ENCODE assay signal across 1 cellular context in genomic region chr1:38915352-38915948, GRCh38.
TF ChIP-seq lines count a peak whose summit lies in the region.

No MANE protein-coding gene starts in this region.

TF ChIP-seq in K562, 482 proteins besides CTCF, POLR2A, EP300 and RAD21 (continued from another document and continues in another):
- TF ChIP-seq ZNF592 (IDR thresholded peaks at IDR 0.05) (peak; percentile 41; the same call in 1 of the 2 replicates), RCOR1 (IDR thresholded peaks at IDR 0.05; ENCODE audit: borderline replicate concordance in 1 of 2, low read depth in 2 of 2, low read length in 2 of 2) (peak; percentile 81 to 97; a peak in 3 of 4 replicates), ZNF395 (CRISPR knock-in tag; IDR thresholded peaks at IDR 0.05) (peak; percentile 90; the same call in 1 of the 2 replicates), ZNF23 (CRISPR knock-in tag; IDR thresholded peaks at IDR 0.05) (no peak), ATF7 (IDR thresholded peaks at IDR 0.05) (peak; percentile 52; the same call in 1 of the 2 replicates), HMBOX1 (IDR thresholded peaks at IDR 0.05) (peak; percentile 92), IRF1 (CRISPR knock-in tag; IDR thresholded peaks at IDR 0.05; ENCODE audit: borderline replicate concordance) (0 out of 2 replicates have a peak, but pooled peaks have one; percentile 22), ZNF830 (CRISPR knock-in tag; IDR thresholded peaks at IDR 0.05) (no peak), ZFPM2 (CRISPR knock-in tag; IDR thresholded peaks at IDR 0.05) (no peak), CBFA2T2 (conservative IDR thresholded peaks at IDR 0.05) (peak; percentile 98), SMARCA4 (IDR thresholded peaks at IDR 0.05) (peak; percentile 97), CXXC5 (CRISPR knock-in tag; IDR thresholded peaks at IDR 0.05) (peak; percentile 62), HDAC3 (IDR thresholded peaks at IDR 0.05; ENCODE audit: borderline replicate concordance, partially characterized antibody) (peak; percentile 91), NCOR1 (IDR thresholded peaks at IDR 0.05) (peak; percentile 98), NR0B1 (IDR thresholded peaks at IDR 0.05; ENCODE audit: partially characterized antibody) (no peak), RFX1 (IDR thresholded peaks at IDR 0.05) (peak; percentile 30; the same call in 1 of the 2 replicates), NR2C1 (IDR thresholded peaks at IDR 0.05) (peak; percentile 36; the same call in 1 of the 2 replicates), NR2C1 (tag; IDR thresholded peaks at IDR 0.05) (peak; percentile 53; the same call in 1 of the 2 replicates), ZNF445 (CRISPR knock-in tag; IDR thresholded peaks at IDR 0.05; ENCODE audit: low read depth) (no peak), CHCHD3 (CRISPR knock-in tag; IDR thresholded peaks at IDR 0.05) (no peak), EWSR1 (IDR thresholded peaks at IDR 0.05; ENCODE audit: borderline replicate concordance, low read depth, partially characterized antibody) (no peak), ZNF224 (CRISPR knock-in tag; IDR thresholded peaks at IDR 0.05) (no peak), ZNF124 (CRISPR knock-in tag; IDR thresholded peaks at IDR 0.05) (no peak), ZNF76 (CRISPR knock-in tag; IDR thresholded peaks at IDR 0.05; ENCODE audit: borderline replicate concordance) (no peak), L3MBTL2 (IDR thresholded peaks at IDR 0.05) (0 out of 2 replicates have a peak, but pooled peaks have one; percentile 24), RNF2 (IDR thresholded peaks at IDR 0.05) (0 out of 2 replicates have a peak, but pooled peaks have one; percentile 44), NCOA1 (IDR thresholded peaks at IDR 0.05; ENCODE audit: low read depth) (peak; percentile 80; the same call in 1 of the 2 replicates), PTTG1 (tag; IDR thresholded peaks at IDR 0.05; ENCODE audit: low read depth) (no peak), CHD1 (IDR thresholded peaks at IDR 0.05; ENCODE audit: low read length) (no peak), TEAD4 (IDR thresholded peaks at IDR 0.05; ENCODE audit: low read length) (peak; percentile 99), TEAD4 (CRISPR knock-in tag; IDR thresholded peaks at IDR 0.05; ENCODE audit: borderline replicate concordance) (no peak), ZMIZ1 (IDR thresholded peaks at IDR 0.05; ENCODE audit: low read depth in 2 of 2, low read length in 2 of 2) (peak in 1 of 2 experiments; percentile 94; a peak in 2 of 4 replicates), DEAF1 (CRISPR knock-in tag; IDR thresholded peaks at IDR 0.05) (peak; percentile 9; the same call in 1 of the 2 replicates), XRCC3 (IDR thresholded peaks at IDR 0.05) (no peak), PHF21A (IDR thresholded peaks at IDR 0.05; ENCODE audit: borderline replicate concordance, low read depth) (no peak), SIN3A (IDR thresholded peaks at IDR 0.05; ENCODE audit: borderline replicate concordance in 2 of 2, control insufficient read depth in 1 of 2, low read depth in 2 of 2, low read length in 2 of 2) (peak in 1 of 2 experiments; percentile 83; a peak in 1 of 4 replicates), MAZ (CRISPR knock-in tag; conservative IDR thresholded peaks at IDR 0.05 in 1 of 2, IDR thresholded peaks at IDR 0.05 in 1 of 2) (peak in 1 of 2 experiments; percentile 56; a peak in 2 of 4 replicates), IFI16 (CRISPR knock-in tag; IDR thresholded peaks at IDR 0.05) (no peak), TOE1 (IDR thresholded peaks at IDR 0.05; ENCODE audit: borderline replicate concordance) (peak; percentile 58; the same call in 1 of the 2 replicates), TOE1 (CRISPR knock-in tag; IDR thresholded peaks at IDR 0.05; ENCODE audit: borderline replicate concordance, low read depth) (no peak), NFYB (IDR thresholded peaks at IDR 0.05; ENCODE audit: extremely low read depth, insufficient read length) (no peak), MNT (conservative IDR thresholded peaks at IDR 0.05) (peak; percentile 74 to 90), ARID1B (IDR thresholded peaks at IDR 0.05) (peak; percentile 99), CBFA2T3 (IDR thresholded peaks at IDR 0.05) (peak; percentile 99), ARID3A (IDR thresholded peaks at IDR 0.05; ENCODE audit: borderline replicate concordance, low read depth, low read length) (peak; percentile 80; the same call in 1 of the 2 replicates), SRSF7 (optimal IDR thresholded peaks at IDR 0.05; ENCODE audit: low read depth, low read length) (no peak), NCOA4 (IDR thresholded peaks at IDR 0.05; ENCODE audit: partially characterized antibody) (no peak), ZNF197 (CRISPR knock-in tag; IDR thresholded peaks at IDR 0.05; ENCODE audit: low read depth) (peak; percentile 83; the same call in 1 of the 2 replicates), MTA3 (IDR thresholded peaks at IDR 0.05; ENCODE audit: borderline replicate concordance) (peak; percentile 76; the same call in 1 of the 2 replicates), SPI1 (IDR thresholded peaks at IDR 0.05; ENCODE audit: borderline replicate concordance, low read depth, low read length) (peak; percentile 45; the same call in 1 of the 2 replicates), ZNF766 (CRISPR knock-in tag; conservative IDR thresholded peaks at IDR 0.05) (peak; percentile 96)
